ENCODE assay signal across 16 cellular contexts in genomic region chr3:126128504-126129407, GRCh38. TPM values are rescaled to one million over a fixed set of nuclear protein-coding genes. Genes with fewer than 3 reads are reported as not detected.
A peak's percentile ranks its signal among the peaks of the same experiment; 100 is the strongest.
DNase-seq lines count a peak whose midpoint lies in the region; ATAC-seq and TF ChIP-seq lines count a peak whose summit lies in the region.
"Had no signal": no experiment of that assay in that cellular context is flagged by ENCODE, and none has a peak within 500 bp of the region (broad histone marks: within the 10 kb centered on the region; RNA-seq: fewer than 3 reads in every experiment).

No MANE protein-coding gene starts in this region.

- ATAC-seq in upper lobe of right lung = no peak

- peak overlapping the region; percentile 83 for H2BK5ac ChIP-seq in neuronal stem cell (ENCODE audit: low read length)

- H3K14ac ChIP-seq in neuronal stem cell (ENCODE audit: low read length) = no peak overlapping the region

- H3K27ac ChIP-seq in neuronal stem cell (replicated peaks; ENCODE audit: low read length) (no peak overlapping the region), upper lobe of right lung (no peak overlapping the region)
- H3K27ac ChIP-seq: C4-2B, gastroesophageal sphincter, testis had no signal

- no peak overlapping the region for H4K91ac ChIP-seq in neuronal stem cell (ENCODE audit: low read depth, low read length, poor library complexity)

- WGBS in neuronal stem cell (ENCODE audit: extremely low coverage in 2 of 2, insufficient read length in 2 of 2, insufficient replicate concordance in 1 of 2), 2 donors = no CpG with 5 or more reads among the region's 13 CpGs

- DNase-seq in activated T-cell treated with anti-CD3 and anti-CD28 coated beads, Interleukin-2, amount 50 U/mL, for 1 hour = peak; percentile 4
- DNase-seq in activated T-cell treated with anti-CD3 and anti-CD28 coated beads for 4 hours (no peak), head of caudate nucleus (peak in 22 of 42 donors; percentile 0 to 25 (median 5)), neuronal stem cell (ENCODE audit: low spot score) (no peak), upper lobe of right lung (peak; percentile 54), KG1 (lab: John Stamatoyannopoulos, UW) (no peak), epidermal melanocyte (ENCODE audit: insufficient read length, low spot score) (no peak), hepatic stellate cell (ENCODE audit: low spot score) (no peak)
- DNase-seq: activated naive CD4-positive, alpha-beta T cell treated with anti-CD3 and anti-CD28 coated beads, Interleukin-2, amount 10 ng/mL, durations not matched to agents 7 days and 5 days; cortex of kidney; NCI-H2081; NCI-H526; T-helper 2 cell; testis had no signal

- H3K23ac ChIP-seq in neuronal stem cell (ENCODE audit: low read depth, low read length, poor library complexity) = no peak overlapping the region

- peak overlapping the region; percentile 86 for H3K18ac ChIP-seq in neuronal stem cell (ENCODE audit: low read length)

- no peaks in the 10 kb centered on the region for H3K9me3 ChIP-seq in neuronal stem cell (replicated peaks in 1 of 2; ENCODE audit: control insufficient read depth in 2 of 2, insufficient read depth in 1 of 2, low read depth in 1 of 2, low read length in 2 of 2)
- H3K9me3 ChIP-seq in upper lobe of right lung = no peaks in the 10 kb centered on the region
- H3K9me3 ChIP-seq: gastroesophageal sphincter, testis had no signal

- H3K27me3 ChIP-seq in neuronal stem cell (ENCODE audit: control insufficient read depth in 3 of 3, insufficient read depth in 3 of 3, low read depth in 1 of 3, low read length in 3 of 3) = peaks cover 0 to 64% (median 0%) of the 10 kb centered on the region in 3 experiments
- no peaks in the 10 kb centered on the region for H3K27me3 ChIP-seq in upper lobe of right lung
- H3K27me3 ChIP-seq: gastroesophageal sphincter, testis had no signal

- intact Hi-C loops in head of caudate nucleus (cut with DNase I) = no loop called here
- intact Hi-C loops in upper lobe of right lung (cut with DNase I) = no loop called here

- H2AK5ac ChIP-seq in neuronal stem cell (ENCODE audit: low read depth, low read length) = peak overlapping the region; percentile 90

- H2BK12ac ChIP-seq in neuronal stem cell (ENCODE audit: low read length) = no peak overlapping the region

- H3K4me2 ChIP-seq in neuronal stem cell (ENCODE audit: insufficient read depth, low read length, poor library complexity, severe bottlenecking) = no peak overlapping the region

- H3K4me1 ChIP-seq in neuronal stem cell (ENCODE audit: control insufficient read depth in 2 of 2, insufficient read depth in 1 of 2, low read depth in 1 of 2, low read length in 2 of 2) (peaks cover 0 to 24% of the 10 kb centered on the region in 2 donors), upper lobe of right lung (peaks cover 10% of the 10 kb centered on the region)
- H3K4me1 ChIP-seq: gastroesophageal sphincter, testis had no signal

- H2BK120ac ChIP-seq in neuronal stem cell (ENCODE audit: low read depth, low read length) = no peak overlapping the region

- H3K4ac ChIP-seq in neuronal stem cell (ENCODE audit: low read length) = peak overlapping the region; percentile 27

- peak overlapping the region; percentile 92 for H2BK15ac ChIP-seq in neuronal stem cell (ENCODE audit: low read length)

- no peak for TF ChIP-seq CTCF in upper lobe of right lung (IDR thresholded peaks at IDR 0.05)

- H2AFZ ChIP-seq in neuronal stem cell (ENCODE audit: low read length) = no peak overlapping the region

- H3K4me3 ChIP-seq in neuronal stem cell (ENCODE audit: low read length in 2 of 2) (no peak overlapping the region), upper lobe of right lung (no peak overlapping the region)
- H3K4me3 ChIP-seq: gastroesophageal sphincter, testis had no signal

- H3K79me1 ChIP-seq in neuronal stem cell (ENCODE audit: low read depth, low read length) = no peaks in the 10 kb centered on the region

- H3K9ac ChIP-seq in neuronal stem cell (ENCODE audit: low read depth, low read length, poor library complexity) = no peak overlapping the region

- H3K36me3 ChIP-seq in neuronal stem cell (replicated peaks in 1 of 2; ENCODE audit: control insufficient read depth in 2 of 2, insufficient read depth in 2 of 2, low read length in 2 of 2) (no peaks in the 10 kb centered on the region), upper lobe of right lung (no peaks in the 10 kb centered on the region)

- no peak overlapping the region for H4K8ac ChIP-seq in neuronal stem cell (ENCODE audit: low read depth, low read length)

RNA-seq across cellular contexts. Expression of gene SLC41A3, which starts 44.8 kb away (rescaled TPM):
- polyA plus RNA-seq in neuronal stem cell (2013, experiment 1 of 2) = 46.4 TPM
- polyA plus RNA-seq in neuronal stem cell (2013, experiment 2 of 2) = 47.5 TPM
- total RNA-seq in upper lobe of right lung = 30.8 TPM

RNA-seq across cellular contexts. Expression of gene ALDH1L1, which starts 51.6 kb away (rescaled TPM):
- polyA plus RNA-seq in neuronal stem cell (2013, experiment 1 of 2) = 0.57 TPM
- polyA plus RNA-seq in neuronal stem cell (2013, experiment 2 of 2) = 0.60 TPM
- 3.3 TPM for total RNA-seq in upper lobe of right lung

Comparison
In these comparisons a context has a peak if more than half of its experiments do, and no peak if none do; other contexts are left out.
1. DNase-seq: peak in activated T-cell treated with anti-CD3 and anti-CD28 coated beads, Interleukin-2, amount 50 U/mL, for 1 hour (single experiment), head of caudate nucleus (22 of 42) and upper lobe of right lung (single experiment); none in activated T-cell treated with anti-CD3 and anti-CD28 coated beads for 4 hours (single experiment), neuronal stem cell (single experiment), KG1 (single experiment), epidermal melanocyte (single experiment) and hepatic stellate cell (single experiment).